Comparison of ENCODE assay signal across 1 cellular context in genomic region chr11:65653229-65654225, GRCh38.
A peak's percentile ranks its signal among the peaks of the same experiment; 100 is the strongest.
TF ChIP-seq lines count a peak whose summit lies in the region.

No MANE protein-coding gene starts in this region.

TF ChIP-seq in HepG2, 621 proteins besides CTCF, POLR2A, EP300 and RAD21 (continued from another document and continues in another):
- TF ChIP-seq ZNF281 (CRISPR knock-in tag; IDR thresholded peaks at IDR 0.05; ENCODE audit: borderline replicate concordance) (no peak), MYC (CRISPR knock-in tag; IDR thresholded peaks at IDR 0.05; ENCODE audit: borderline replicate concordance) (no peak), NFE2L2 (IDR thresholded peaks at IDR 0.05; ENCODE audit: low read length) (no peak), PPARG (CRISPR knock-in tag; conservative IDR thresholded peaks at IDR 0.05) (no peak), KDM3A (CRISPR knock-in tag; IDR thresholded peaks at IDR 0.05; ENCODE audit: low read depth) (no peak), ZNF276 (CRISPR knock-in tag; IDR thresholded peaks at IDR 0.05; ENCODE audit: low read depth) (no peak; the same call in 1 of the 2 replicates), GTF2F1 (IDR thresholded peaks at IDR 0.05; ENCODE audit: low read length) (no peak), RNF219 (CRISPR knock-in tag; IDR thresholded peaks at IDR 0.05) (no peak), ZNF543 (CRISPR knock-in tag; IDR thresholded peaks at IDR 0.05) (no peak), FOSL2 (CRISPR knock-in tag; IDR thresholded peaks at IDR 0.05) (0 out of 2 replicates have a peak, but pooled peaks have one; percentile 5), RFX5 (IDR thresholded peaks at IDR 0.05; ENCODE audit: low read depth, low read length) (no peak), ZFP41 (CRISPR knock-in tag; IDR thresholded peaks at IDR 0.05; ENCODE audit: borderline replicate concordance) (no peak; the same call in 1 of the 2 replicates), ZBTB10 (CRISPR knock-in tag; IDR thresholded peaks at IDR 0.05; ENCODE audit: borderline replicate concordance) (no peak), HNRNPL (IDR thresholded peaks at IDR 0.05; ENCODE audit: low read depth, low read length) (no peak), ZNF598 (CRISPR knock-in tag; IDR thresholded peaks at IDR 0.05; ENCODE audit: borderline replicate concordance) (no peak), PATZ1 (CRISPR knock-in tag; IDR thresholded peaks at IDR 0.05) (no peak), ZMYM3 (CRISPR knock-in tag; IDR thresholded peaks at IDR 0.05) (no peak), BHLHE40 (IDR thresholded peaks at IDR 0.05; ENCODE audit: low read length) (no peak), ZBTB20 (CRISPR knock-in tag; IDR thresholded peaks at IDR 0.05; ENCODE audit: borderline replicate concordance, low read depth) (no peak), KDM2A (CRISPR knock-in tag; IDR thresholded peaks at IDR 0.05; ENCODE audit: borderline replicate concordance, low read depth) (no peak), ZSCAN31 (CRISPR knock-in tag; IDR thresholded peaks at IDR 0.05; ENCODE audit: low read depth) (no peak), SP140L (CRISPR knock-in tag; IDR thresholded peaks at IDR 0.05; ENCODE audit: borderline replicate concordance) (no peak), ZNF883 (CRISPR knock-in tag; IDR thresholded peaks at IDR 0.05; ENCODE audit: not compliant biosample characterization) (no peak), SP2 (CRISPR knock-in tag; IDR thresholded peaks at IDR 0.05) (no peak), ZSCAN25 (CRISPR knock-in tag; IDR thresholded peaks at IDR 0.05) (no peak), GLI4 (CRISPR knock-in tag; IDR thresholded peaks at IDR 0.05; ENCODE audit: borderline replicate concordance) (no peak), NR3C1 (CRISPR knock-in tag; IDR thresholded peaks at IDR 0.05) (no peak), ZNF256 (CRISPR knock-in tag; conservative IDR thresholded peaks at IDR 0.05) (no peak), SNAI1 (CRISPR knock-in tag; IDR thresholded peaks at IDR 0.05; ENCODE audit: borderline replicate concordance) (no peak), PAWR (CRISPR knock-in tag; IDR thresholded peaks at IDR 0.05; ENCODE audit: borderline replicate concordance) (no peak), SMARCC2 (IDR thresholded peaks at IDR 0.05) (no peak), PCBP2 (optimal IDR thresholded peaks at IDR 0.05; ENCODE audit: low read depth, low read length, poor library complexity, severe bottlenecking) (no peak), ZNF296 (CRISPR knock-in tag; conservative IDR thresholded peaks at IDR 0.05) (no peak), ZNF451 (CRISPR knock-in tag; IDR thresholded peaks at IDR 0.05) (no peak), SIN3B (IDR thresholded peaks at IDR 0.05; ENCODE audit: low read length) (no peak), ONECUT2 (CRISPR knock-in tag; IDR thresholded peaks at IDR 0.05) (no peak), ZNF841 (CRISPR knock-in tag; IDR thresholded peaks at IDR 0.05; ENCODE audit: borderline replicate concordance) (no peak), HMG20A (CRISPR knock-in tag; IDR thresholded peaks at IDR 0.05; ENCODE audit: borderline replicate concordance) (no peak; the same call in 1 of the 2 replicates), ERF (CRISPR knock-in tag; IDR thresholded peaks at IDR 0.05) (no peak), PLRG1 (conservative IDR thresholded peaks at IDR 0.05) (no peak), ZNF317 (CRISPR knock-in tag; IDR thresholded peaks at IDR 0.05) (0 out of 2 replicates have a peak, but pooled peaks have one; percentile 35), GMEB1 (CRISPR knock-in tag; IDR thresholded peaks at IDR 0.05; ENCODE audit: borderline replicate concordance) (no peak), IKZF4 (CRISPR knock-in tag; IDR thresholded peaks at IDR 0.05; ENCODE audit: borderline replicate concordance, low read depth, not compliant biosample characterization) (no peak), MXD3 (CRISPR knock-in tag; IDR thresholded peaks at IDR 0.05) (no peak)
